ENCODE assay signal across 1 cellular context in genomic region chr15:64093627-64094417, GRCh38.
A peak's percentile ranks its signal among the peaks of the same experiment; 100 is the strongest.
TF ChIP-seq lines count a peak whose summit lies in the region.

A gene with protein sequence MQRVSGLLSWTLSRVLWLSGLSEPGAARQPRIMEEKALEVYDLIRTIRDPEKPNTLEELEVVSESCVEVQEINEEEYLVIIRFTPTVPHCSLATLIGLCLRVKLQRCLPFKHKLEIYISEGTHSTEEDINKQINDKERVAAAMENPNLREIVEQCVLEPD (minus strand): TSS chr15:64093838. CDS start chr15:64093768, 70 bp downstream.

TF ChIP-seq in HepG2, 621 proteins besides CTCF, POLR2A, EP300 and RAD21 (continued from another document and continues in another):
- TF ChIP-seq ZNF230 (CRISPR knock-in tag; IDR thresholded peaks at IDR 0.05) (no peak; the same call in 1 of the 2 replicates), ZNF224 (CRISPR knock-in tag; IDR thresholded peaks at IDR 0.05) (peak; percentile 28; the same call in 1 of the 2 replicates), EHMT2 (IDR thresholded peaks at IDR 0.05; ENCODE audit: borderline replicate concordance, low read depth, low read length) (no peak), YY1 (IDR thresholded peaks at IDR 0.05; ENCODE audit: insufficient read depth, insufficient replicate concordance, low read depth, low read length) (peak; percentile 33), SCMH1 (CRISPR knock-in tag; IDR thresholded peaks at IDR 0.05; ENCODE audit: borderline replicate concordance) (no peak), ZBTB26 (CRISPR knock-in tag; IDR thresholded peaks at IDR 0.05; ENCODE audit: borderline replicate concordance) (no peak), PAWR (CRISPR knock-in tag; IDR thresholded peaks at IDR 0.05; ENCODE audit: borderline replicate concordance) (no peak), ZNF451 (CRISPR knock-in tag; IDR thresholded peaks at IDR 0.05) (no peak), MEIS1 (CRISPR knock-in tag; IDR thresholded peaks at IDR 0.05; ENCODE audit: borderline replicate concordance) (peak; percentile 75; the same call in 1 of the 2 replicates), KLF13 (CRISPR knock-in tag; IDR thresholded peaks at IDR 0.05) (no peak), NR1H2 (CRISPR knock-in tag; IDR thresholded peaks at IDR 0.05; ENCODE audit: borderline replicate concordance, low read depth) (no peak), ZFP1 (CRISPR knock-in tag; IDR thresholded peaks at IDR 0.05) (no peak), CENPX (CRISPR knock-in tag; IDR thresholded peaks at IDR 0.05) (no peak), ZNF296 (CRISPR knock-in tag; conservative IDR thresholded peaks at IDR 0.05) (no peak), ZC3H13 (CRISPR knock-in tag; IDR thresholded peaks at IDR 0.05) (no peak), ZNF142 (CRISPR knock-in tag; IDR thresholded peaks at IDR 0.05) (no peak), ZNF17 (CRISPR knock-in tag; IDR thresholded peaks at IDR 0.05) (no peak), POLR2G (IDR thresholded peaks at IDR 0.05; ENCODE audit: low read depth, low read length) (peak; percentile 85), PAXIP1 (CRISPR knock-in tag; conservative IDR thresholded peaks at IDR 0.05) (peak; percentile 62), PPARG (CRISPR knock-in tag; conservative IDR thresholded peaks at IDR 0.05) (no peak; the same call in 1 of the 2 replicates), IRF9 (CRISPR knock-in tag; IDR thresholded peaks at IDR 0.05; ENCODE audit: borderline replicate concordance) (0 out of 2 replicates have a peak, but pooled peaks have one; percentile 3), MXD3 (CRISPR knock-in tag; IDR thresholded peaks at IDR 0.05) (no peak), GFI1 (CRISPR knock-in tag; IDR thresholded peaks at IDR 0.05; ENCODE audit: borderline replicate concordance) (0 out of 2 replicates have a peak, but pooled peaks have one; percentile 23), RFX1 (IDR thresholded peaks at IDR 0.05) (no peak), ZNF143 (CRISPR knock-in tag; IDR thresholded peaks at IDR 0.05) (peak; percentile 98), ZNF724P (CRISPR knock-in tag; IDR thresholded peaks at IDR 0.05; ENCODE audit: borderline replicate concordance) (peak; percentile 29; the same call in 1 of the 2 replicates), NFYB (CRISPR knock-in tag; IDR thresholded peaks at IDR 0.05) (peak; percentile 57), STAT6 (CRISPR knock-in tag; IDR thresholded peaks at IDR 0.05; ENCODE audit: borderline replicate concordance) (peak; percentile 83), MIXL1 (CRISPR knock-in tag; IDR thresholded peaks at IDR 0.05) (no peak), HNRNPH1 (optimal IDR thresholded peaks at IDR 0.05; ENCODE audit: low read depth, low read length) (no peak), SYNCRIP (IDR thresholded peaks at IDR 0.05; ENCODE audit: insufficient read depth, low read depth, low read length) (no peak), CBX5 (CRISPR knock-in tag; IDR thresholded peaks at IDR 0.05; ENCODE audit: borderline replicate concordance) (no peak), BHLHE40 (IDR thresholded peaks at IDR 0.05; ENCODE audit: low read length) (no peak), FOSL2 (CRISPR knock-in tag; IDR thresholded peaks at IDR 0.05) (no peak; the same call in none of the 2 replicates), NFKBIZ (CRISPR knock-in tag; IDR thresholded peaks at IDR 0.05) (no peak), FOXC1 (CRISPR knock-in tag; IDR thresholded peaks at IDR 0.05; ENCODE audit: borderline replicate concordance) (no peak), NFATC3 (CRISPR knock-in tag; IDR thresholded peaks at IDR 0.05) (no peak), ZZZ3 (CRISPR knock-in tag; IDR thresholded peaks at IDR 0.05; ENCODE audit: borderline replicate concordance) (no peak)
- TF ChIP-seq, protein P1, sequence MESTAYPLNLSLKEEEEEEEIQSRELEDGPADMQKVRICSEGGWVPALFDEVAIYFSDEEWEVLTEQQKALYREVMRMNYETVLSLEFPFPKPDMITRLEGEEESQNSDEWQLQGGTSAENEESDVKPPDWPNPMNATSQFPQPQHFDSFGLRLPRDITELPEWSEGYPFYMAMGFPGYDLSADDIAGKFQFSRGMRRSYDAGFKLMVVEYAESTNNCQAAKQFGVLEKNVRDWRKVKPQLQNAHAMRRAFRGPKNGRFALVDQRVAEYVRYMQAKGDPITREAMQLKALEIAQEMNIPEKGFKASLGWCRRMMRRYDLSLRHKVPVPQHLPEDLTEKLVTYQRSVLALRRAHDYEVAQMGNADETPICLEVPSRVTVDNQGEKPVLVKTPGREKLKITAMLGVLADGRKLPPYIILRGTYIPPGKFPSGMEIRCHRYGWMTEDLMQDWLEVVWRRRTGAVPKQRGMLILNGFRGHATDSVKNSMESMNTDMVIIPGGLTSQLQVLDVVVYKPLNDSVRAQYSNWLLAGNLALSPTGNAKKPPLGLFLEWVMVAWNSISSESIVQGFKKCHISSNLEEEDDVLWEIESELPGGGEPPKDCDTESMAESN (CRISPR knock-in tag; conservative IDR thresholded peaks at IDR 0.05): no peak; the same call in 1 of the 2 replicates
- TF ChIP-seq, protein P2, sequence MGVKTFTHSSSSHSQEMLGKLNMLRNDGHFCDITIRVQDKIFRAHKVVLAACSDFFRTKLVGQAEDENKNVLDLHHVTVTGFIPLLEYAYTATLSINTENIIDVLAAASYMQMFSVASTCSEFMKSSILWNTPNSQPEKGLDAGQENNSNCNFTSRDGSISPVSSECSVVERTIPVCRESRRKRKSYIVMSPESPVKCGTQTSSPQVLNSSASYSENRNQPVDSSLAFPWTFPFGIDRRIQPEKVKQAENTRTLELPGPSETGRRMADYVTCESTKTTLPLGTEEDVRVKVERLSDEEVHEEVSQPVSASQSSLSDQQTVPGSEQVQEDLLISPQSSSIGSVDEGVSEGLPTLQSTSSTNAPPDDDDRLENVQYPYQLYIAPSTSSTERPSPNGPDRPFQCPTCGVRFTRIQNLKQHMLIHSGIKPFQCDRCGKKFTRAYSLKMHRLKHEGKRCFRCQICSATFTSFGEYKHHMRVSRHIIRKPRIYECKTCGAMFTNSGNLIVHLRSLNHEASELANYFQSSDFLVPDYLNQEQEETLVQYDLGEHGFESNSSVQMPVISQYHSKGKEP (CRISPR knock-in tag; IDR thresholded peaks at IDR 0.05): no peak
- TF ChIP-seq, protein P3, sequence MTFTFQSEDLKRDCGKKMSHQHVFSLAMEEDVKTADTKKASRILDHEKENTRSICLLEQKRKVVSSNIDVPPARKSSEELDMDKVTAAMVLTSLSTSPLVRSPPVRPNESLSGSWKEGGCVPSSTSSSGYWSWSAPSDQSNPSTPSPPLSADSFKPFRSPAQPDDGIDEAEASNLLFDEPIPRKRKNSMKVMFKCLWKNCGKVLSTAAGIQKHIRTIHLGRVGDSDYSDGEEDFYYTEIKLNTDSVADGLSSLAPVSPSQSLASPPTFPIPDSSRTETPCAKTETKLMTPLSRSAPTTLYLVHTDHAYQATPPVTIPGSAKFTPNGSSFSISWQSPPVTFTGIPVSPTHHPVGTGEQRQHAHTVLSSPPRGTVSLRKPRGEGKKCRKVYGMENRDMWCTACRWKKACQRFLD (CRISPR knock-in tag; IDR thresholded peaks at IDR 0.05; ENCODE audit: borderline replicate concordance): no peak
